ENCODE assay signal across 8 cellular contexts in the genomic region with DNA sequence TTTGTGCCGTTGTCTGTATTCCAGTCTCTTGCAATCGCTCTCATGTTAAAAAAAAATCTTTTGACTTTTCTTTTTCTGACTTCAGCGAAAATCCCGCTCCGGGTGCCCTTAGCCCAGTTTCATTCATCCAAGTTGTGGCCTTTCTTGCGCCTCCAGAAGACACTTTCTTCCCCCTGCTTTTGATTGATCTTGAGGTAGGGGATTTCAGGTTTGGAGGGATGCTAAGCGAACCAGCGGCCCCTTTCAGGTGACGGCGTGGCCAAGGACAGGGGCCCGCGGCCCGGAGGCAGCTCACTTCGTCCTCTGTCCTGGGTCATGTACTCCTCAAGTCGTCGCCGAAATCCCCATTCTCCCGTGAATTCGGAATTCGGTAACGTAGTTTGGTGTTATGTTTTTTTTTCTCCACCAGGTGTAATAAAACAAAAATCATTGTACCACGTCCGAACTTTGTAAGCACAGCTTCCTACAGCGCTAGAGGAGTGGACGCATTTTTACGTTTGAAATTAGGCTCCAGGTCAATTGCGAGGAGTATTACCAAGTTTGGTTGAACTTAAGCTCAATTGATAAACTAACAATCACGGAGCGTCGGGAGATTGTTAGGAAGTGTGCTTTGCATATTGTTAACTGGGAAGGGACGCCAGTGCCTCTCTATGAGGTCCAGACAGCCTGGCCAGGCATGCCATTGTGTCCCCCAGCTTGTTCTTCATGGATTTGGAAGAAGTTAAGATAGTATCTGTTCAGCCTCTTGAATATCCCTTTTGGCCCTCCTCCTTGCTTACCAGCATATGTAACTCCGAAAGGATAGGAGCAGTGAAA. TPM values are rescaled to one million over a fixed set of nuclear protein-coding genes. Genes with fewer than 3 reads are reported as not detected.
A peak's percentile ranks its signal among the peaks of the same experiment; 100 is the strongest.
DNase-seq lines count a peak whose midpoint lies in the region; FAIRE-seq and TF ChIP-seq lines count a peak whose summit lies in the region.

No MANE protein-coding gene starts in this region.

- BruUV-seq in OCI-LY7 (replicated peaks; lab: Mats Ljungman, UMichigan) = TSS peak; percentile 55

- H3K9me2 ChIP-seq in OCI-LY7 (ENCODE audit: insufficient read depth, low read length) = no peaks in the 10 kb centered on the region

- H3K36me3 ChIP-seq in OCI-LY7 (ENCODE audit: insufficient read depth, low read length) (peaks cover 49% of the 10 kb centered on the region), mucosa of stomach (ENCODE audit: control insufficient read depth, insufficient read depth, low read length) (no peaks in the 10 kb centered on the region)

- peak; percentile 83 for FAIRE-seq in GM12891 (lab: Jason Lieb, UNC)

- intact Hi-C loops in OCI-LY7 (cut with micrococcal nuclease; ENCODE audit: unreplicated experiment) (loop anchor here (2.0 to 5.0 kb wide), 3 partner anchors 54 to 432 kb away; partner anchors contain the start of genes CRYZL1 and ITSN1), dorsolateral prefrontal cortex (cut with DNase I) (loop anchor here (5.0 to 10.0 kb wide), 4 partner anchors 53 to 530 kb away; no protein-coding TSS in a partner anchor)

- POLR2A ChIA-PET in OCI-LY7 (lab: Charles Lee) = interaction anchor here (0.7 kb wide), 1 partner anchor 18 kb away, joined by 3 read pairs; no protein-coding TSS in a partner anchor

- DNase-seq in GM12891 (ENCODE audit: insufficient read length, low spot score) = no peak
- DNase-seq in OCI-LY7 (ENCODE audit: low spot score) = peak; percentile 39
- no peak for DNase-seq in dorsolateral prefrontal cortex
- DNase-seq in GDM1 (lab: John Stamatoyannopoulos, UW) = no peak
- DNase-seq in COLO829 (ENCODE audit: low spot score) = no peak
- DNase-seq in stimulated activated CD4-positive, alpha-beta T cell treated with anti-CD3 and anti-CD28 coated beads, Interleukin-4, amount 100 ng/mL, for 24 hours = no peak
- DNase-seq in SKM-1 (lab: John Stamatoyannopoulos, UW; ENCODE audit: unreplicated experiment) = no peak

- no peaks in the 10 kb centered on the region for H3K27me3 ChIP-seq in dorsolateral prefrontal cortex
- no peaks in the 10 kb centered on the region for H3K27me3 ChIP-seq in mucosa of stomach (ENCODE audit: control insufficient read depth, insufficient read depth, low read length)

- H2AFZ ChIP-seq in OCI-LY7 (ENCODE audit: low read length) = peak overlapping the region; percentile 11; the same call in 1 of the 2 replicates

- peak; percentile 2; the same call in 1 of the 2 replicates for TF ChIP-seq POLR2A in GM12891 (IDR thresholded peaks at IDR 0.05; ENCODE audit: low read depth, low read length)

- peak overlapping the region; percentile 99 for H3K4me2 ChIP-seq in OCI-LY7 (ENCODE audit: low read length)

- H3K4me3 ChIP-seq in OCI-LY7 (ENCODE audit: low read depth, low read length, poor library complexity, severe bottlenecking) (peak overlapping the region; percentile 90), dorsolateral prefrontal cortex (peak overlapping the region; percentile 53 to 89 (median 74)), mucosa of stomach (ENCODE audit: low read length) (peak overlapping the region; percentile 45)

- H3K9ac ChIP-seq in mucosa of stomach (ENCODE audit: low read length) = peak overlapping the region; percentile 75

- peaks cover 35% of the 10 kb centered on the region for H4K20me1 ChIP-seq in OCI-LY7 (ENCODE audit: insufficient read depth, low read length)

- TF ChIP-seq CTCF in OCI-LY7 (conservative IDR thresholded peaks at IDR 0.05; ENCODE audit: low read length) = no peak
- no peak for TF ChIP-seq CTCF in dorsolateral prefrontal cortex (IDR thresholded peaks at IDR 0.05 in 54 of 56, conservative IDR thresholded peaks at IDR 0.05 in 2 of 56; ENCODE audit: low read depth in 1 of 56, partially characterized antibody in 56 of 56)

- H3K79me2 ChIP-seq in OCI-LY7 (ENCODE audit: insufficient read depth, low read depth, low read length) = peaks cover 52% of the 10 kb centered on the region

- H3K27ac ChIP-seq in OCI-LY7 (ENCODE audit: low read depth, low read length, poor library complexity, severe bottlenecking) (peak overlapping the region; percentile 32), dorsolateral prefrontal cortex (peak overlapping the region in 29 of 59 donors; percentile 5 to 96 (median 51))

- H3K4me1 ChIP-seq in OCI-LY7 (ENCODE audit: insufficient read depth, low read length, poor library complexity, severe bottlenecking) = peaks cover 47% of the 10 kb centered on the region
- peaks cover 8% of the 10 kb centered on the region for H3K4me1 ChIP-seq in mucosa of stomach (ENCODE audit: control insufficient read depth, insufficient read depth, low read length)

- CTCF ChIA-PET in OCI-LY7 (lab: Charles Lee; ENCODE audit: unreplicated experiment) = no interaction called here

- H3K9me3 ChIP-seq in OCI-LY7 (ENCODE audit: low read length) (no peaks in the 10 kb centered on the region), mucosa of stomach (ENCODE audit: control insufficient read depth, low read length) (no peaks in the 10 kb centered on the region)

TF ChIP-seq in GM12891, 5 proteins besides CTCF, POLR2A, EP300 and RAD21:
- TF ChIP-seq POU2F2 (IDR thresholded peaks at IDR 0.05; ENCODE audit: low read depth, low read length) (no peak), TAF1 (IDR thresholded peaks at IDR 0.05; ENCODE audit: low read depth, low read length) (no peak), POLR2AphosphoS5 (IDR thresholded peaks at IDR 0.05; ENCODE audit: low read depth, low read length) (no peak), PAX5 (IDR thresholded peaks at IDR 0.05; ENCODE audit: insufficient read depth, low read length, severe bottlenecking) (no peak), SPI1 (IDR thresholded peaks at IDR 0.05; ENCODE audit: low read depth, low read length) (no peak)
TF ChIP-seq in GM12891: peak in this region for 0.

RNA-seq across cellular contexts. Expression of gene MRPS6, which starts 1.1 kb away (rescaled TPM):
- polyA plus RNA-seq in GM12891 (2012; ENCODE audit: low read depth, missing spikeins) = 91.7 TPM
- total RNA-seq in OCI-LY7 (2014; rRNA removed; shearing (Covaris generic)) = 15.2 and 20.9 TPM in 2 replicates
- 56.1 and 64.7 TPM in 2 replicates for total RNA-seq in OCI-LY7 (2022)
- 100 to 1,000 TPM in 5 of 120 experiments, 10 to 100 TPM in 115; 22.1 to 132 (median 50.4) TPM for total RNA-seq in dorsolateral prefrontal cortex

RNA-seq across cellular contexts. Expression of gene SLC5A3, which starts 1.1 kb away (rescaled TPM):
- polyA plus RNA-seq in GM12891 (2012; ENCODE audit: low read depth, missing spikeins) = 3.3 TPM
- 26.3 and 31.5 TPM in 2 replicates for total RNA-seq in OCI-LY7 (2014; rRNA removed; shearing (Covaris generic))
- 22.2 and 26.6 TPM in 2 replicates for total RNA-seq in OCI-LY7 (2022)
- 100 to 1,000 TPM in 1 of 120 experiments, 10 to 100 TPM in 119; 11.1 to 102 (median 27.3) TPM for total RNA-seq in dorsolateral prefrontal cortex
